Comparison of ENCODE assay signal across 13 cellular contexts in the genomic region with DNA sequence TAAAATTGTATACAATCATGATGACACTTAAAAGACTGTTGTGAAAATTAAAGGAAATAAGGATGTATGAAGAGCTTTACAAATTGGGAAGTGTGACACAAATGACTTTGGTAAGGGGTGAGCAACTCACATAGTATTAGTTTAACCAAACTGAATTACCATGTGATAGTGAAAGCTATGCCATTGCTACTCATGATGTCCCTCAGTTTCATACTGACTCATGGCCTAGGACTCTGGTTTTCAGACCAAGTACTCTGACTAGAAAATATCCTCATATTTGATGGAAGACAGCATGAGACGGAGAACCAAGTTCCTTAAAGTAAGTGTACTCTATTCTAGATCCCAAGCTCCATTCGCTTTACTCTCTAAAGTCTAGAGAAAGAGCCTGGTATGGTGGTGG.
DNase-seq lines count a peak whose midpoint lies in the region; ATAC-seq and TF ChIP-seq lines count a peak whose summit lies in the region.
"Had no signal": no experiment of that assay in that cellular context is flagged by ENCODE, and none has a peak within 500 bp of the region (broad histone marks: within the 10 kb centered on the region; RNA-seq: fewer than 3 reads in every experiment).

No MANE protein-coding gene starts in this region.

- no peak overlapping the region for H3K4me3 ChIP-seq in foreskin fibroblast (ENCODE audit: low read depth in 1 of 2, low read length in 2 of 2)
- H3K4me3 ChIP-seq: ascending aorta had no signal

- H3K4me1 Mint-ChIP-seq in stimulated activated effector memory CD8-positive, alpha-beta T cell treated with anti-CD3 and anti-CD28 coated beads, Interleukin-12 subunit alpha, Interleukin-12 subunit beta, amount 100 ng/mL, for 72 hours: no peaks in the 10 kb centered on the region

- H3K4me3 Mint-ChIP-seq in stimulated activated effector memory CD8-positive, alpha-beta T cell treated with anti-CD3 and anti-CD28 coated beads, Interleukin-12 subunit alpha, Interleukin-12 subunit beta, amount 100 ng/mL, for 72 hours: no peak overlapping the region

- no peak for TF ChIP-seq CTCF in foreskin fibroblast (IDR thresholded peaks at IDR 0.05; ENCODE audit: low read depth, low read length)

- intact Hi-C loops in head of caudate nucleus (cut with DNase I): no loop called here

- no peaks in the 10 kb centered on the region for H3K36me3 Mint-ChIP-seq in stimulated activated effector memory CD8-positive, alpha-beta T cell treated with anti-CD3 and anti-CD28 coated beads, Interleukin-12 subunit alpha, Interleukin-12 subunit beta, amount 100 ng/mL, for 72 hours

- ATAC-seq in GM18517 (IDR thresholded peaks at IDR 0.05; ENCODE audit: unreplicated experiment): peak; percentile 70
- ATAC-seq in HG03571 (IDR thresholded peaks at IDR 0.05; ENCODE audit: unreplicated experiment): peak; percentile 66
- peak; percentile 69 for ATAC-seq in stimulated activated effector memory CD8-positive, alpha-beta T cell treated with anti-CD3 and anti-CD28 coated beads, Interleukin-12 subunit alpha, Interleukin-12 subunit beta, amount 100 ng/mL, for 72 hours

- peak; percentile 51 to 76 for DNase-seq in foreskin fibroblast
- no peak for DNase-seq in stimulated activated effector memory CD8-positive, alpha-beta T cell treated with anti-CD3 and anti-CD28 coated beads, Interleukin-12 subunit alpha, Interleukin-12 subunit beta, amount 100 ng/mL, for 72 hours (ENCODE audit: low spot score in 2 of 2)
- no peak for DNase-seq in head of caudate nucleus
- no peak for DNase-seq in NCI-H2196 (lab: John Stamatoyannopoulos, UW; ENCODE audit: unreplicated experiment)
- DNase-seq in NCI-H1092 (lab: John Stamatoyannopoulos, UW): no peak
- DNase-seq: activated CD4-positive, CD25-positive, alpha-beta regulatory T cell; activated T-cell treated with anti-CD3 and anti-CD28 coated beads, Interleukin-2, amount 50 U/mL, for 1 hour; Caco-2; Karpas-422 had no signal

- H3K9me3 Mint-ChIP-seq in stimulated activated effector memory CD8-positive, alpha-beta T cell treated with anti-CD3 and anti-CD28 coated beads, Interleukin-12 subunit alpha, Interleukin-12 subunit beta, amount 100 ng/mL, for 72 hours: no peaks in the 10 kb centered on the region

- H3K27ac Mint-ChIP-seq in stimulated activated effector memory CD8-positive, alpha-beta T cell treated with anti-CD3 and anti-CD28 coated beads, Interleukin-12 subunit alpha, Interleukin-12 subunit beta, amount 100 ng/mL, for 72 hours: no peak overlapping the region
- H3K27ac Mint-ChIP-seq: progenitor cell of endocrine pancreas had no signal

Comparison
In these comparisons a context has a peak if more than half of its experiments do, and no peak if none do; other contexts are left out.
1. DNase-seq: peak in foreskin fibroblast (2 of 2); none in stimulated activated effector memory CD8-positive, alpha-beta T cell treated with anti-CD3 and anti-CD28 coated beads, Interleukin-12 subunit alpha, Interleukin-12 subunit beta, amount 100 ng/mL, for 72 hours (0 of 2), head of caudate nucleus (0 of 42), NCI-H2196 (single experiment) and NCI-H1092 (single experiment).
2. Peak in every context shown above with its lines, with median percentiles within 50 percentile points of each other: ATAC-seq.